ENCODE assay signal across 8 cellular contexts in genomic region chr6:62150048-62150663, GRCh38.
A peak's percentile ranks its signal among the peaks of the same experiment; 100 is the strongest.
DNase-seq lines count a peak whose midpoint lies in the region; ATAC-seq and TF ChIP-seq lines count a peak whose summit lies in the region.

No MANE protein-coding gene starts in this region.

- H3K9me3 ChIP-seq in PC-3 (ENCODE audit: low read length): no peaks in the 10 kb centered on the region

- H4K20me1 ChIP-seq in PC-3 (ENCODE audit: low read length): no peaks in the 10 kb centered on the region

- CTCF ChIA-PET in PC-3 (lab: Charles Lee): interaction anchor here (0.7 kb wide), 1 partner anchor 341 kb away, joined by 3 read pairs; no protein-coding TSS in a partner anchor

- no peak overlapping the region for H3K9ac ChIP-seq in PC-3 (ENCODE audit: low read length)

- H3K27me3 Mint-ChIP-seq in activated T-cell treated with anti-CD3 and anti-CD28 coated beads, Interleukin-2, amount 50 U/mL, for 4 hours (ENCODE audit: low read depth): no peaks in the 10 kb centered on the region

- POLR2A ChIA-PET in PC-3 (lab: Charles Lee; ENCODE audit: unreplicated experiment): no interaction called here

- H3K27me3 ChIP-seq in PC-3 (ENCODE audit: low read length): no peaks in the 10 kb centered on the region

- no peaks in the 10 kb centered on the region for H3K36me3 ChIP-seq in PC-3 (ENCODE audit: low read depth, low read length)

- H3K4me3 ChIP-seq in PC-3 (ENCODE audit: low read length): no peak overlapping the region

- no peaks in the 10 kb centered on the region for H3K36me3 Mint-ChIP-seq in activated T-cell treated with anti-CD3 and anti-CD28 coated beads, Interleukin-2, amount 50 U/mL, for 4 hours (ENCODE audit: insufficient read depth)

- ATAC-seq in GM19452 (IDR thresholded peaks at IDR 0.05; ENCODE audit: unreplicated experiment): peak; percentile 73
- peak; percentile 92 for ATAC-seq in HG03520 (IDR thresholded peaks at IDR 0.05; ENCODE audit: unreplicated experiment)
- ATAC-seq in PC-3: no peak
- no peak for ATAC-seq in activated T-cell treated with anti-CD3 and anti-CD28 coated beads, Interleukin-2, amount 50 U/mL, for 4 hours

- H2AFZ ChIP-seq in PC-3 (ENCODE audit: low read length): no peak overlapping the region

- no peaks in the 10 kb centered on the region for H3K4me1 ChIP-seq in PC-3 (ENCODE audit: insufficient read depth, low read length)

- H3K27ac ChIP-seq in PC-3 (ENCODE audit: low read length) (no peak overlapping the region), epithelial cell of prostate (no peak overlapping the region)

- H3K9me3 Mint-ChIP-seq in activated T-cell treated with anti-CD3 and anti-CD28 coated beads, Interleukin-2, amount 50 U/mL, for 4 hours: peaks cover 5% of the 10 kb centered on the region

- no TSS peak for BruUV-seq in PC-3 (replicated peaks; lab: Mats Ljungman, UMichigan)

- no peaks in the 10 kb centered on the region for H3K79me2 ChIP-seq in PC-3 (ENCODE audit: low read length)

- H3K4me3 Mint-ChIP-seq in activated T-cell treated with anti-CD3 and anti-CD28 coated beads, Interleukin-2, amount 50 U/mL, for 4 hours: no peak overlapping the region

- intact Hi-C loops in PC-3 (cut with micrococcal nuclease): loop anchor here (1.0 to 5.0 kb wide), 2 partner anchors 263 to 341 kb away; no protein-coding TSS in a partner anchor

- no peaks in the 10 kb centered on the region for H3K9me2 ChIP-seq in PC-3 (replicated peaks; ENCODE audit: low read length)

- H3F3A ChIP-seq in PC-3 (ENCODE audit: low read length, unreplicated experiment): no peaks in the 10 kb centered on the region

- H3K4me1 Mint-ChIP-seq in activated T-cell treated with anti-CD3 and anti-CD28 coated beads, Interleukin-2, amount 50 U/mL, for 4 hours (ENCODE audit: low read depth): no peaks in the 10 kb centered on the region

- H3K4me2 ChIP-seq in PC-3 (ENCODE audit: low read length): no peak overlapping the region

- peak; percentile 68 for TF ChIP-seq CTCF in PC-3 (conservative IDR thresholded peaks at IDR 0.05; ENCODE audit: low read depth, low read length)

- DNase-seq in Daoy (ENCODE audit: low read depth) (peak; percentile 4), PC-3 (peak; percentile 47), epithelial cell of prostate (ENCODE audit: low read depth, low spot score) (peak; percentile 3), pons (ENCODE audit: low spot score) (peak; percentile 82), amniotic stem cell (lab: John Stamatoyannopoulos, UW) (no peak)
- DNase-seq in activated T-cell treated with anti-CD3 and anti-CD28 coated beads, Interleukin-2, amount 50 U/mL, for 4 hours: no peak

Comparison
In these comparisons a context has a peak if more than half of its experiments do, and no peak if none do; other contexts are left out.
1. DNase-seq: peak in Daoy (single experiment), PC-3 (single experiment), epithelial cell of prostate (single experiment) and pons (single experiment); none in activated T-cell treated with anti-CD3 and anti-CD28 coated beads, Interleukin-2, amount 50 U/mL, for 4 hours (single experiment) and amniotic stem cell (single experiment).
2. ATAC-seq: peak in GM19452 (single experiment) and HG03520 (single experiment); none in PC-3 (single experiment) and activated T-cell treated with anti-CD3 and anti-CD28 coated beads, Interleukin-2, amount 50 U/mL, for 4 hours (0 of 2).